In genomic region chr3:152309031-152309430, GRCh38 we compare ENCODE assay signal across 10 cellular contexts. TPM values are rescaled to one million over a fixed set of nuclear protein-coding genes. Genes with fewer than 3 reads are reported as not detected.
A peak's percentile ranks its signal among the peaks of the same experiment; 100 is the strongest.
DNase-seq lines count a peak whose midpoint lies in the region; ATAC-seq and TF ChIP-seq lines count a peak whose summit lies in the region.
"Had no signal": no experiment of that assay in that cellular context is flagged by ENCODE, and none has a peak within 500 bp of the region (broad histone marks: within the 10 kb centered on the region; RNA-seq: fewer than 3 reads in every experiment).

No MANE protein-coding gene starts in this region.

- ATAC-seq in natural killer cell = peak; percentile 13 to 33 (median 27)
- no peak for ATAC-seq in GM19023 (IDR thresholded peaks at IDR 0.05; ENCODE audit: unreplicated experiment)

- H3K9me3 ChIP-seq in uterus = no peaks in the 10 kb centered on the region

- no peaks in the 10 kb centered on the region for H3K27me3 Mint-ChIP-seq in activated naive CD4-positive, alpha-beta T cell treated with anti-CD3 and anti-CD28 coated beads, Interleukin-2, amount 50 U/mL, for 24 hours
- H3K27me3 Mint-ChIP-seq in chondrocyte (ENCODE audit: low read depth) (no peaks in the 10 kb centered on the region), natural killer cell (ENCODE audit: low read depth in 2 of 2) (no peaks in the 10 kb centered on the region)

- H3K4me3 Mint-ChIP-seq in activated naive CD4-positive, alpha-beta T cell treated with anti-CD3 and anti-CD28 coated beads, Interleukin-2, amount 50 U/mL, for 24 hours = peak overlapping the region; percentile 49
- H3K4me3 Mint-ChIP-seq in chondrocyte (ENCODE audit: unreplicated experiment) (no peak overlapping the region), natural killer cell (no peak overlapping the region)
- H3K4me3 Mint-ChIP-seq: T-helper 2 cell treated with Interferon-gamma antibody and Interleukin-4, amounts not matched to agents 5 μg/mL and 100 μg/mL, for 36 hours had no signal

- peaks cover 0 to 18% of the 10 kb centered on the region in 2 donors for H3K4me1 ChIP-seq in uterus

- intact Hi-C loops in natural killer cell (cut with micrococcal nuclease) (loop anchor here (2.0 kb wide), 1 partner anchor 16 kb away; no protein-coding TSS in a partner anchor), uterus (cut with DNase I; ENCODE audit: low total_unique reads) (no loop called here)

- peak overlapping the region; percentile 79 for H3K27ac Mint-ChIP-seq in activated naive CD4-positive, alpha-beta T cell treated with anti-CD3 and anti-CD28 coated beads, Interleukin-2, amount 50 U/mL, for 24 hours
- peak overlapping the region; percentile 87 for H3K27ac Mint-ChIP-seq in chondrocyte (ENCODE audit: unreplicated experiment)
- H3K27ac Mint-ChIP-seq in natural killer cell = peak overlapping the region; percentile 81 to 91

- no peaks in the 10 kb centered on the region for H3K36me3 ChIP-seq in uterus

- DNase-seq in activated naive CD4-positive, alpha-beta T cell (lab: John Stamatoyannopoulos, UW) = no peak
- no peak for DNase-seq in chondrocyte (ENCODE audit: low spot score)
- no peak for DNase-seq in natural killer cell
- DNase-seq in uterus = no peak
- no peak for DNase-seq in dedifferentiated amniotic fluid mesenchymal stem cell (ENCODE audit: extremely low spot score)
- no peak for DNase-seq in SHP77 (lab: John Stamatoyannopoulos, UW)
- DNase-seq: NCI-H226 had no signal

- peaks cover 84% of the 10 kb centered on the region for H3K4me1 Mint-ChIP-seq in activated naive CD4-positive, alpha-beta T cell treated with anti-CD3 and anti-CD28 coated beads, Interleukin-2, amount 50 U/mL, for 24 hours
- H3K4me1 Mint-ChIP-seq in chondrocyte (ENCODE audit: low read depth) (peaks cover 47% of the 10 kb centered on the region), natural killer cell (peaks cover 58 to 75% of the 10 kb centered on the region in 2 donors)

- peak overlapping the region; percentile 83 to 92 for H3K27ac ChIP-seq in uterus

- H3K27me3 ChIP-seq in uterus = no peaks in the 10 kb centered on the region

- H3K4me3 ChIP-seq in uterus = no peak overlapping the region

- H3K9me3 Mint-ChIP-seq in activated naive CD4-positive, alpha-beta T cell treated with anti-CD3 and anti-CD28 coated beads, Interleukin-2, amount 50 U/mL, for 24 hours = no peaks in the 10 kb centered on the region
- no peaks in the 10 kb centered on the region for H3K9me3 Mint-ChIP-seq in chondrocyte (ENCODE audit: low read depth)
- no peaks in the 10 kb centered on the region for H3K9me3 Mint-ChIP-seq in natural killer cell
- H3K9me3 Mint-ChIP-seq: T-helper 2 cell treated with Interferon-gamma antibody and Interleukin-4, amounts not matched to agents 5 μg/mL and 100 μg/mL, for 36 hours had no signal

- H3K36me3 Mint-ChIP-seq in activated naive CD4-positive, alpha-beta T cell treated with anti-CD3 and anti-CD28 coated beads, Interleukin-2, amount 50 U/mL, for 24 hours = peaks cover 11% of the 10 kb centered on the region
- H3K36me3 Mint-ChIP-seq in chondrocyte (ENCODE audit: low read depth) = peaks cover 6% of the 10 kb centered on the region
- H3K36me3 Mint-ChIP-seq in natural killer cell = no peaks in the 10 kb centered on the region

- no peak for TF ChIP-seq CTCF in chondrocyte (IDR thresholded peaks at IDR 0.05)
- TF ChIP-seq CTCF in natural killer cell (IDR thresholded peaks at IDR 0.05) = no peak
- TF ChIP-seq CTCF in uterus (IDR thresholded peaks at IDR 0.05) = no peak

- no peak for TF ChIP-seq POLR2A in uterus (IDR thresholded peaks at IDR 0.05)

RNA-seq across cellular contexts. Expression of gene MBNL1, which starts 40.3 kb away (rescaled TPM):
- total RNA-seq in chondrocyte (164 to 177 TPM (median 166 TPM) in 3 replicates), natural killer cell (100 to 1,000 TPM; 600 to 704 (median 607) TPM), uterus (100 to 1,000 TPM; 219 to 470 (median 243) TPM)
